ENCODE assay signal across 15 cellular contexts in the genomic region with DNA sequence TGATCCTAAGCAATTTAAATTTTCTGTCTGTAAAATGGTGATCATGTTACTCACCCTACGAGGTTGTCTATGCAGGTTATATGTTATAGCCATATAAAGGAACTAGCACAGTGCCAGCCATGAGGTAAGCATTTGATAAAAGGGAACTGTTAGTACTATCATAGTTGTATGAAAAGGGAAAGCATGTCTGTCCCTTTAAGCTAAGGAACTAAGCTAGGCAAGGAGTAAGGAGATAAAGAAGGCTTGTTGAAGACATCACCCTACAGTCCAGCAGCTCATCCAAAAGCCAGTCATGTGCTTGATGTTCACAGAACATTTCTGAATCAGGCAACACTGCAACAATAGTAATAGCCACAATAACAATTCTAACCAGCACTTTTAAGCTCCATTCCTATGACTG.
DNase-seq lines count a peak whose midpoint lies in the region; ATAC-seq and TF ChIP-seq lines count a peak whose summit lies in the region.
"Had no signal": no experiment of that assay in that cellular context is flagged by ENCODE, and none has a peak within 500 bp of the region (broad histone marks: within the 10 kb centered on the region; RNA-seq: fewer than 3 reads in every experiment).

No MANE protein-coding gene starts in this region.

- no peak for TF ChIP-seq POLR2A in gastroesophageal sphincter (IDR thresholded peaks at IDR 0.05)

- POLR2A ChIA-PET in CD4-positive, alpha-beta T cell (lab: Charles Lee) = interaction anchor here (0.6 kb wide), 1 partner anchor 1224 kb away, joined by 5 read pairs; no protein-coding TSS in a partner anchor

- H3K9me3 ChIP-seq in gastroesophageal sphincter = no peaks in the 10 kb centered on the region
- H3K9me3 ChIP-seq in CD4-positive, alpha-beta T cell (ENCODE audit: control insufficient read depth, low read length) = no peaks in the 10 kb centered on the region
- H3K9me3 ChIP-seq: Caco-2 had no signal

- ATAC-seq in GM19467 (IDR thresholded peaks at IDR 0.05; ENCODE audit: unreplicated experiment) (peak; percentile 15), gastroesophageal sphincter (no peak), HG03521 (IDR thresholded peaks at IDR 0.05; ENCODE audit: unreplicated experiment) (no peak)
- no peak for ATAC-seq in CD4-positive, alpha-beta T cell (ENCODE audit: poor library complexity)
- ATAC-seq: Panc1 had no signal

- CTCF ChIA-PET in CD4-positive, alpha-beta T cell (lab: Charles Lee) = no interaction called here

- no peaks in the 10 kb centered on the region for H3K36me3 ChIP-seq in gastroesophageal sphincter

- H3K4me1 ChIP-seq in gastroesophageal sphincter = peaks cover 0 to 49% (median 12%) of the 10 kb centered on the region in 3 donors

- 38% methylated on average over 1 of the region's 1 CpG; no CpG with 5 or more reads in 1 of the 2 donors for WGBS in gastroesophageal sphincter (ENCODE audit: low coverage in 1 of 2), 2 donors

- H3K4me3 ChIP-seq in gastroesophageal sphincter = no peak overlapping the region

- intact Hi-C loops in CD4-positive, alpha-beta T cell (cut with DNase I, micrococcal nuclease) = no loop called here

- peaks cover 23% of the 10 kb centered on the region for H3K36me3 Mint-ChIP-seq in CD4-positive, alpha-beta T cell (ENCODE audit: low read depth)
- H3K36me3 Mint-ChIP-seq: natural killer cell had no signal

- no peak overlapping the region for H3K4me3 Mint-ChIP-seq in CD4-positive, alpha-beta T cell
- H3K4me3 Mint-ChIP-seq: activated T-helper 1 cell treated with anti-CD3 and anti-CD28 coated beads, Interleukin-12 subunit alpha, Interleukin-12 subunit beta, Interleukin-2, Interleukin-4 antibody, amounts not matched to agents 30 ng/mL and 10 ng/mL and 1 ng/mL, durations not matched to agents 14 hours and 24 hours and 36 hours; natural killer cell had no signal

- TF ChIP-seq EP300 in gastroesophageal sphincter (IDR thresholded peaks at IDR 0.05) = no peak

- H3K4me1 Mint-ChIP-seq in CD4-positive, alpha-beta T cell (ENCODE audit: low read depth) = peaks cover 16% of the 10 kb centered on the region

- no peaks in the 10 kb centered on the region for H3K27me3 ChIP-seq in gastroesophageal sphincter
- no peaks in the 10 kb centered on the region for H3K27me3 ChIP-seq in CD4-positive, alpha-beta T cell (ENCODE audit: control insufficient read depth, insufficient read depth, low read length)

- H3K27ac Mint-ChIP-seq in CD4-positive, alpha-beta T cell = no peak overlapping the region
- H3K27ac Mint-ChIP-seq: activated T-helper 1 cell treated with anti-CD3 and anti-CD28 coated beads, Interleukin-12 subunit alpha, Interleukin-12 subunit beta, Interleukin-2, Interleukin-4 antibody, amounts not matched to agents 30 ng/mL and 10 ng/mL and 1 ng/mL, durations not matched to agents 14 hours and 24 hours and 36 hours; natural killer cell had no signal

- no peak for TF ChIP-seq CTCF in gastroesophageal sphincter (IDR thresholded peaks at IDR 0.05)
- TF ChIP-seq CTCF in CD4-positive, alpha-beta T cell (IDR thresholded peaks at IDR 0.05) = no peak

- no peaks in the 10 kb centered on the region for H3K9me3 Mint-ChIP-seq in CD4-positive, alpha-beta T cell
- H3K9me3 Mint-ChIP-seq: activated T-helper 1 cell treated with anti-CD3 and anti-CD28 coated beads, Interleukin-12 subunit alpha, Interleukin-12 subunit beta, Interleukin-2, Interleukin-4 antibody, amounts not matched to agents 30 ng/mL and 10 ng/mL and 1 ng/mL, durations not matched to agents 14 hours and 24 hours and 36 hours; natural killer cell had no signal

- H3K27me3 Mint-ChIP-seq in CD4-positive, alpha-beta T cell = no peaks in the 10 kb centered on the region

- peak overlapping the region; percentile 7 to 52 (median 45) for H3K27ac ChIP-seq in gastroesophageal sphincter
- no peak overlapping the region for H3K27ac ChIP-seq in CD4-positive, alpha-beta T cell (ENCODE audit: low read depth, low read length)

- DNase-seq in NCI-H2196 (lab: John Stamatoyannopoulos, UW; ENCODE audit: unreplicated experiment) = peak; percentile 73
- peak; percentile 68 for DNase-seq in renal cortical epithelial cell (ENCODE audit: low read depth)
- DNase-seq in cortex of kidney (lab: John Stamatoyannopoulos, UW) = no peak
- no peak for DNase-seq in SW 1271 (lab: John Stamatoyannopoulos, UW)
- DNase-seq in CD4-positive, alpha-beta T cell = no peak
- DNase-seq: natural killer cell; NCI-H1417 treated with DMSO at 0.1 percent for 48 hours; stimulated activated CD4-positive, alpha-beta T cell treated with anti-CD3 and anti-CD28 coated beads, Interleukin-4, amount 100 ng/mL, for 4 hours; trophoblast cell had no signal

Comparison
In these comparisons a context has a peak if more than half of its experiments do, and no peak if none do; other contexts are left out.
1. DNase-seq: peak in NCI-H2196 (single experiment) and renal cortical epithelial cell (single experiment); none in cortex of kidney (single experiment), SW 1271 (0 of 2) and CD4-positive, alpha-beta T cell (0 of 10).